In genomic region chrX:132490086-132490419, GRCh38 we compare ENCODE assay signal across 8 cellular contexts. TPM values are rescaled to one million over a fixed set of nuclear protein-coding genes. Genes with fewer than 3 reads are reported as not detected.
A peak's percentile ranks its signal among the peaks of the same experiment; 100 is the strongest.
DNase-seq lines count a peak whose midpoint lies in the region; ATAC-seq, FAIRE-seq and TF ChIP-seq lines count a peak whose summit lies in the region.

No MANE protein-coding gene starts in this region.

- H3K9ac ChIP-seq in liver (ENCODE audit: low read depth in 1 of 2, low read length in 2 of 2): peak overlapping the region; percentile 17 to 59

- peak overlapping the region; percentile 85 for H3K27ac Mint-ChIP-seq in activated T-helper 17 cell treated with anti-CD3 and anti-CD28 coated beads, Interleukin-2, amount 50 U/mL, for 72 hours

- DNase-seq in NCI-H524 treated with DMSO at 0.1 percent for 48 hours (lab: John Stamatoyannopoulos, UW): no peak
- no peak for DNase-seq in urothelium cell line (ENCODE audit: low spot score)

- no peaks in the 10 kb centered on the region for H3K36me3 Mint-ChIP-seq in activated T-helper 17 cell treated with anti-CD3 and anti-CD28 coated beads, Interleukin-2, amount 50 U/mL, for 72 hours (ENCODE audit: low read depth)

- no peaks in the 10 kb centered on the region for H3K27me3 ChIP-seq in ACC112 (ENCODE audit: insufficient read depth, low read length)
- no peaks in the 10 kb centered on the region for H3K27me3 ChIP-seq in liver (ENCODE audit: control insufficient read depth in 4 of 4, insufficient read depth in 4 of 4, low read length in 3 of 4)

- H3K9me3 Mint-ChIP-seq in activated T-helper 17 cell treated with anti-CD3 and anti-CD28 coated beads, Interleukin-2, amount 50 U/mL, for 72 hours: no peaks in the 10 kb centered on the region

- H2AFZ ChIP-seq in ACC112 (ENCODE audit: low read length, unreplicated experiment): peak overlapping the region; percentile 93

- H3K4me3 ChIP-seq in ACC112 (ENCODE audit: low read depth, low read length): peak overlapping the region; percentile 85
- H3K4me3 ChIP-seq in liver (ENCODE audit: low read depth in 1 of 3, low read length in 3 of 3): peak overlapping the region; percentile 45 to 76 (median 75)
- H3K4me3 ChIP-seq in urinary bladder (ENCODE audit: low read depth, low read length): peak overlapping the region; percentile 61

- no peaks in the 10 kb centered on the region for H3K4me1 ChIP-seq in ACC112 (ENCODE audit: control insufficient read depth, insufficient read depth, low read length, unreplicated experiment)
- H3K4me1 ChIP-seq in liver (ENCODE audit: control insufficient read depth in 4 of 4, insufficient read depth in 4 of 4, low read length in 3 of 4): peaks cover 2 to 26% (median 15%) of the 10 kb centered on the region in 4 donors
- no peaks in the 10 kb centered on the region for H3K4me1 ChIP-seq in urinary bladder (ENCODE audit: insufficient read depth)

- peaks cover 6% of the 10 kb centered on the region for H3K4me1 Mint-ChIP-seq in activated T-helper 17 cell treated with anti-CD3 and anti-CD28 coated beads, Interleukin-2, amount 50 U/mL, for 72 hours

- WGBS in liver: under 1% methylated on average over 11 of the region's 11 CpGs
- under 1% methylated on average over 11 of the region's 11 CpGs for WGBS in urinary bladder

- no peaks in the 10 kb centered on the region for H3K9me3 ChIP-seq in liver (ENCODE audit: control insufficient read depth in 4 of 4, low read length in 3 of 4)

- no peak for TF ChIP-seq CTCF in liver (IDR thresholded peaks at IDR 0.05; ENCODE audit: low read depth, low read length, missing input control)

- peak overlapping the region; percentile 86 for H3K4me3 Mint-ChIP-seq in activated T-helper 17 cell treated with anti-CD3 and anti-CD28 coated beads, Interleukin-2, amount 50 U/mL, for 72 hours

- H3K36me3 ChIP-seq in ACC112 (ENCODE audit: insufficient read depth, low read length): no peaks in the 10 kb centered on the region
- H3K36me3 ChIP-seq in liver (ENCODE audit: control insufficient read depth in 4 of 4, insufficient read depth in 3 of 4, low read depth in 1 of 4, low read length in 3 of 4): no peaks in the 10 kb centered on the region
- no peaks in the 10 kb centered on the region for H3K36me3 ChIP-seq in urinary bladder (ENCODE audit: insufficient read depth)

- no peak for FAIRE-seq in urothelium cell line (lab: Jason Lieb, UNC)

- ATAC-seq in GM18868 (IDR thresholded peaks at IDR 0.05; ENCODE audit: unreplicated experiment): peak; percentile 7
- peak; percentile 14 for ATAC-seq in HG03469 (IDR thresholded peaks at IDR 0.05; ENCODE audit: unreplicated experiment)
- ATAC-seq in activated T-helper 17 cell treated with anti-CD3 and anti-CD28 coated beads, Interleukin-2, amount 50 U/mL, for 72 hours (replicated peaks): no peak

- H3K27ac ChIP-seq in ACC112 (ENCODE audit: low read depth, low read length): no peak overlapping the region
- H3K27ac ChIP-seq in liver (ENCODE audit: low read depth in 1 of 2, low read length in 2 of 2): peak overlapping the region; percentile 46 to 70
- H3K27ac ChIP-seq in urinary bladder (ENCODE audit: low read depth): peak overlapping the region; percentile 88

- no peak for TF ChIP-seq RAD21 in liver (IDR thresholded peaks at IDR 0.05)

- H3K79me2 ChIP-seq in ACC112 (ENCODE audit: control insufficient read depth, insufficient read depth, low read length, unreplicated experiment): no peaks in the 10 kb centered on the region

- H3K27me3 Mint-ChIP-seq in activated T-helper 17 cell treated with anti-CD3 and anti-CD28 coated beads, Interleukin-2, amount 50 U/mL, for 72 hours: no peaks in the 10 kb centered on the region

TF ChIP-seq in liver, 16 proteins besides CTCF, POLR2A, EP300 and RAD21:
- TF ChIP-seq NR2F2 (IDR thresholded peaks at IDR 0.05) (no peak), MAX (IDR thresholded peaks at IDR 0.05) (no peak), SP1 (IDR thresholded peaks at IDR 0.05) (no peak), GABPA (IDR thresholded peaks at IDR 0.05 in 1 of 2, conservative IDR thresholded peaks at IDR 0.05 in 1 of 2) (no peak), RXRA (IDR thresholded peaks at IDR 0.05) (no peak), REST (IDR thresholded peaks at IDR 0.05) (no peak), FOXA1 (IDR thresholded peaks at IDR 0.05) (no peak), ATF3 (IDR thresholded peaks at IDR 0.05) (no peak), FOXA2 (IDR thresholded peaks at IDR 0.05) (no peak), HNF4A (conservative IDR thresholded peaks at IDR 0.05) (no peak), ZBTB33 (IDR thresholded peaks at IDR 0.05) (no peak), EGR1 (IDR thresholded peaks at IDR 0.05; ENCODE audit: low read depth in 2 of 2) (no peak), YY1 (IDR thresholded peaks at IDR 0.05) (no peak), TAF1 (conservative IDR thresholded peaks at IDR 0.05) (no peak), JUND (IDR thresholded peaks at IDR 0.05) (no peak), HNF4G (IDR thresholded peaks at IDR 0.05) (no peak)
TF ChIP-seq in liver: peak in this region for 0.

RNA-seq across cellular contexts. Expression of gene MBNL3, which starts 1.2 kb away (rescaled TPM):
- 10 to 100 TPM in 1 of 2 donors, 1 to 10 TPM in 1; 6.6 to 13.9 TPM for total RNA-seq in activated T-helper 17 cell treated with anti-CD3 and anti-CD28 coated beads, Interleukin-2, amount 50 U/mL, for 72 hours
- 100 to 1,000 TPM; 104 to 149 TPM for total RNA-seq in liver
- 10 to 100 TPM; 20.6 to 60.3 TPM for polyA plus RNA-seq in liver
- 44.1 TPM for total RNA-seq in urinary bladder
- polyA plus RNA-seq in urinary bladder: 11.5 TPM
